ENCODE assay signal across 10 cellular contexts in genomic region chr3:179942560-179943075, GRCh38.
A peak's percentile ranks its signal among the peaks of the same experiment; 100 is the strongest.
DNase-seq lines count a peak whose midpoint lies in the region; ATAC-seq and TF ChIP-seq lines count a peak whose summit lies in the region.
"Had no signal": no experiment of that assay in that cellular context is flagged by ENCODE, and none has a peak within 500 bp of the region (broad histone marks: within the 10 kb centered on the region; RNA-seq: fewer than 3 reads in every experiment).

No MANE protein-coding gene starts in this region.

- ATAC-seq in GM19397 (IDR thresholded peaks at IDR 0.05; ENCODE audit: unreplicated experiment) (peak; percentile 19), HG02973 (IDR thresholded peaks at IDR 0.05; ENCODE audit: unreplicated experiment) (peak; percentile 6), psoas muscle (peak in 1 of 4 donors; percentile 5), GM18907 (IDR thresholded peaks at IDR 0.05; ENCODE audit: unreplicated experiment) (no peak), GM21717 (IDR thresholded peaks at IDR 0.05; ENCODE audit: unreplicated experiment) (no peak)

- TF ChIP-seq CTCF in dorsolateral prefrontal cortex (IDR thresholded peaks at IDR 0.05 in 54 of 56, conservative IDR thresholded peaks at IDR 0.05 in 2 of 56; ENCODE audit: low read depth in 1 of 56, partially characterized antibody in 56 of 56) (peak in 1 of 56 donors; percentile 1), psoas muscle (IDR thresholded peaks at IDR 0.05) (no peak), spleen (IDR thresholded peaks at IDR 0.05 in 8 of 11, conservative IDR thresholded peaks at IDR 0.05 in 3 of 11) (no peak)

- peaks cover 22% of the 10 kb centered on the region for H3K27me3 Mint-ChIP-seq in activated naive CD8-positive, alpha-beta T cell treated with anti-CD3 and anti-CD28 coated beads for 36 hours

- H3K27me3 ChIP-seq in dorsolateral prefrontal cortex (no peaks in the 10 kb centered on the region), psoas muscle (ENCODE audit: insufficient read depth in 3 of 3, low read length in 2 of 3) (peaks cover 0 to 5% (median 0%) of the 10 kb centered on the region in 3 donors), spleen (replicated peaks in 1 of 7) (peaks cover 0 to 19% (median 5%) of the 10 kb centered on the region in 7 donors)
- H3K27me3 ChIP-seq: cardiac muscle cell had no signal

- H3K4me1 ChIP-seq in psoas muscle (no peaks in the 10 kb centered on the region), spleen (peaks cover 0 to 5% (median 4%) of the 10 kb centered on the region in 6 donors)

- no peak for TF ChIP-seq POLR2A in spleen (IDR thresholded peaks at IDR 0.05)

- H3K4me1 Mint-ChIP-seq in activated naive CD8-positive, alpha-beta T cell treated with anti-CD3 and anti-CD28 coated beads for 36 hours: peaks cover 3% of the 10 kb centered on the region

- 46 to 53% (median 52%) methylated on average over 11 of the region's 11 CpGs for WGBS in psoas muscle, 3 donors
- WGBS in spleen, 5 donors: 49 to 63% (median 52%) methylated on average over 11 of the region's 11 CpGs

- no peak overlapping the region for H3K4me3 Mint-ChIP-seq in activated naive CD8-positive, alpha-beta T cell treated with anti-CD3 and anti-CD28 coated beads for 36 hours

- H3K4me3 ChIP-seq in dorsolateral prefrontal cortex (peak overlapping the region; percentile 7 to 68 (median 43)), psoas muscle (peak overlapping the region; percentile 23), spleen (peak overlapping the region in 1 of 8 donors; percentile 41)
- H3K4me3 ChIP-seq: cardiac muscle cell had no signal

- no peak overlapping the region for H3K27ac Mint-ChIP-seq in activated naive CD8-positive, alpha-beta T cell treated with anti-CD3 and anti-CD28 coated beads for 36 hours

- no peaks in the 10 kb centered on the region for H3K9me3 ChIP-seq in psoas muscle
- H3K9me3 ChIP-seq in spleen: no peaks in the 10 kb centered on the region

- H3K27ac ChIP-seq in dorsolateral prefrontal cortex: peak overlapping the region; percentile 70 to 97 (median 89)
- H3K27ac ChIP-seq in psoas muscle: no peak overlapping the region
- no peak overlapping the region for H3K27ac ChIP-seq in spleen
- H3K27ac ChIP-seq: cardiac muscle cell had no signal

- DNase-seq in dorsolateral prefrontal cortex: no peak
- DNase-seq in psoas muscle: no peak
- DNase-seq in spleen: no peak
- no peak for DNase-seq in activated naive CD8-positive, alpha-beta T cell treated with anti-CD3 and anti-CD28 coated beads for 36 hours
- DNase-seq: MM.1S had no signal

- H3K36me3 Mint-ChIP-seq in activated naive CD8-positive, alpha-beta T cell treated with anti-CD3 and anti-CD28 coated beads for 36 hours: no peaks in the 10 kb centered on the region

- H3K9me3 Mint-ChIP-seq in activated naive CD8-positive, alpha-beta T cell treated with anti-CD3 and anti-CD28 coated beads for 36 hours: no peaks in the 10 kb centered on the region

- H3K36me3 ChIP-seq in psoas muscle (ENCODE audit: insufficient read depth in 1 of 2, low read depth in 1 of 2) (no peaks in the 10 kb centered on the region), spleen (no peaks in the 10 kb centered on the region)
- H3K36me3 ChIP-seq: cardiac muscle cell had no signal

- intact Hi-C loops in dorsolateral prefrontal cortex (cut with DNase I): loop anchor here (2.0 to 5.0 kb wide), 3 partner anchors 30 to 75 kb away; no protein-coding TSS in a partner anchor
- intact Hi-C loops in psoas muscle (cut with DNase I): no loop called here
- intact Hi-C loops in spleen (cut with DNase I; ENCODE audit: low total_unique reads): no loop called here

Comparison
In these comparisons a context has a peak if more than half of its experiments do, and no peak if none do; other contexts are left out.
1. ATAC-seq: peak in GM19397 (single experiment) and HG02973 (single experiment); none in GM18907 (single experiment) and GM21717 (single experiment).
2. H3K27ac ChIP-seq: peak in dorsolateral prefrontal cortex (59 of 59); none in psoas muscle (single experiment) and spleen (0 of 8).
3. intact Hi-C loops: an anchor here in dorsolateral prefrontal cortex (2.0 to 5.0 kb wide); none called in psoas muscle and spleen.